ENCODE assay signal across 1 cellular context in genomic region chr3:46664188-46664970, GRCh38.
TF ChIP-seq lines count a peak whose summit lies in the region.

No MANE protein-coding gene starts in this region.

TF ChIP-seq in HepG2, 621 proteins besides CTCF, POLR2A, EP300 and RAD21:
- TF ChIP-seq HHEX (CRISPR knock-in tag; IDR thresholded peaks at IDR 0.05) (no peak), ETS1 (CRISPR knock-in tag; IDR thresholded peaks at IDR 0.05) (no peak), AKNA (CRISPR knock-in tag; IDR thresholded peaks at IDR 0.05; ENCODE audit: borderline replicate concordance) (no peak), HMGXB4 (CRISPR knock-in tag; IDR thresholded peaks at IDR 0.05; ENCODE audit: borderline replicate concordance in 1 of 2, low read depth in 1 of 2) (no peak), RFX5 (IDR thresholded peaks at IDR 0.05; ENCODE audit: low read depth, low read length) (no peak), TBX3 (IDR thresholded peaks at IDR 0.05; ENCODE audit: borderline replicate concordance) (no peak), CREB1 (IDR thresholded peaks at IDR 0.05) (no peak), CREB1 (CRISPR knock-in tag; IDR thresholded peaks at IDR 0.05) (no peak), PAXIP1 (CRISPR knock-in tag; conservative IDR thresholded peaks at IDR 0.05) (no peak), ATAD3A (CRISPR knock-in tag; IDR thresholded peaks at IDR 0.05) (no peak), XRCC5 (optimal IDR thresholded peaks at IDR 0.05; ENCODE audit: low read length) (no peak), ZNF589 (CRISPR knock-in tag; conservative IDR thresholded peaks at IDR 0.05) (no peak), AHR (CRISPR knock-in tag; IDR thresholded peaks at IDR 0.05) (no peak), BORCS8-MEF2B (CRISPR knock-in tag; IDR thresholded peaks at IDR 0.05) (no peak)
